Comparison of ENCODE assay signal across 25 cellular contexts in genomic region chr13:53001444-53001843, GRCh38. TPM values are rescaled to one million over a fixed set of nuclear protein-coding genes. Genes with fewer than 3 reads are reported as not detected.
"Had no signal": no experiment of that assay in that cellular context is flagged by ENCODE, and none has a peak within 500 bp of the region (broad histone marks: within the 10 kb centered on the region; RNA-seq: fewer than 3 reads in every experiment).

No MANE protein-coding gene starts in this region.

- DNase-seq: cerebellar nuclear complex; dorsolateral prefrontal cortex; effector CD4-positive, alpha-beta T cell; esophagus squamous epithelium; foreskin melanocyte; glutamatergic neuron; heart right ventricle; hypothalamus; immature natural killer cell; islet precursor cell; kidney glomerular epithelial cell; natural killer cell; stimulated activated CD4-positive, alpha-beta T cell treated with anti-CD3 and anti-CD28 coated beads, Interleukin-4, amount 100 ng/mL, for 4 hours; stimulated activated naive CD8-positive, alpha-beta T cell treated with anti-CD3 and anti-CD28 coated beads, Interleukin-15, Interleukin-2, amounts not matched to agents 100 U/mL and 50 U/mL, for 24 hours; testis; tibial artery had no signal

- H2AFZ ChIP-seq: parathyroid adenoma had no signal

- H3K4me1 ChIP-seq: heart right ventricle, parathyroid adenoma, right atrium auricular region, testis, tibial artery had no signal

- H3K27ac ChIP-seq: dorsolateral prefrontal cortex, heart right ventricle, parathyroid adenoma, right atrium auricular region, testis, tibial artery had no signal

- H3K9me3 ChIP-seq: esophagus squamous epithelium, heart right ventricle, right atrium auricular region, testis, tibial artery had no signal

- H3K9ac ChIP-seq: parathyroid adenoma had no signal

- H3K36me3 ChIP-seq: esophagus squamous epithelium, heart right ventricle, right atrium auricular region, tibial artery had no signal

- ATAC-seq: heart right ventricle; left lobe of liver; natural killer cell; sciatic nerve; stimulated activated memory B cell treated with anti-CD40 and anti-IgM and Interleukin-4, amounts not matched to agents 10 μg/mL and 1 μg/mL and 100 μg/mL, for 72 hours; stimulated activated naive CD8-positive, alpha-beta T cell treated with anti-CD3 and anti-CD28 coated beads, Interleukin-15, Interleukin-2, amounts not matched to agents 100 U/mL and 50 U/mL, for 24 hours had no signal

- H3K27me3 Mint-ChIP-seq: progenitor cell of endocrine pancreas had no signal

- H3K36me3 Mint-ChIP-seq: immature natural killer cell; memory B cell; natural killer cell; stimulated activated memory B cell treated with anti-CD40 and anti-IgM and Interleukin-4, amounts not matched to agents 10 μg/mL and 1 μg/mL and 100 μg/mL, for 72 hours; type B pancreatic cell had no signal

- H3K79me2 ChIP-seq: parathyroid adenoma had no signal

- H3K27me3 ChIP-seq: dorsolateral prefrontal cortex, esophagus squamous epithelium, right atrium auricular region, testis had no signal

- H3K9me3 Mint-ChIP-seq: immature natural killer cell; memory B cell; natural killer cell; stimulated activated memory B cell treated with anti-CD40 and anti-IgM and Interleukin-4, amounts not matched to agents 10 μg/mL and 1 μg/mL and 100 μg/mL, for 72 hours; type B pancreatic cell had no signal

- H3K4me3 ChIP-seq: dorsolateral prefrontal cortex, esophagus squamous epithelium, heart right ventricle, lung, right atrium auricular region, testis, tibial artery had no signal

- H3K4me3 Mint-ChIP-seq: immature natural killer cell; memory B cell; natural killer cell; stimulated activated memory B cell treated with anti-CD40 and anti-IgM and Interleukin-4, amounts not matched to agents 10 μg/mL and 1 μg/mL and 100 μg/mL, for 72 hours; type B pancreatic cell had no signal

- H3K27ac Mint-ChIP-seq: memory B cell; natural killer cell; progenitor cell of endocrine pancreas; stimulated activated memory B cell treated with anti-CD40 and anti-IgM and Interleukin-4, amounts not matched to agents 10 μg/mL and 1 μg/mL and 100 μg/mL, for 72 hours; type B pancreatic cell had no signal

RNA-seq across cellular contexts. Expression of gene OLFM4, which starts 27.2 kb away (rescaled TPM):
- total RNA-seq: natural killer cell, progenitor cell of endocrine pancreas had no signal
- polyA plus RNA-seq: immature natural killer cell had no signal
